10 cellular contexts compared by ENCODE assay signal in the genomic region with DNA sequence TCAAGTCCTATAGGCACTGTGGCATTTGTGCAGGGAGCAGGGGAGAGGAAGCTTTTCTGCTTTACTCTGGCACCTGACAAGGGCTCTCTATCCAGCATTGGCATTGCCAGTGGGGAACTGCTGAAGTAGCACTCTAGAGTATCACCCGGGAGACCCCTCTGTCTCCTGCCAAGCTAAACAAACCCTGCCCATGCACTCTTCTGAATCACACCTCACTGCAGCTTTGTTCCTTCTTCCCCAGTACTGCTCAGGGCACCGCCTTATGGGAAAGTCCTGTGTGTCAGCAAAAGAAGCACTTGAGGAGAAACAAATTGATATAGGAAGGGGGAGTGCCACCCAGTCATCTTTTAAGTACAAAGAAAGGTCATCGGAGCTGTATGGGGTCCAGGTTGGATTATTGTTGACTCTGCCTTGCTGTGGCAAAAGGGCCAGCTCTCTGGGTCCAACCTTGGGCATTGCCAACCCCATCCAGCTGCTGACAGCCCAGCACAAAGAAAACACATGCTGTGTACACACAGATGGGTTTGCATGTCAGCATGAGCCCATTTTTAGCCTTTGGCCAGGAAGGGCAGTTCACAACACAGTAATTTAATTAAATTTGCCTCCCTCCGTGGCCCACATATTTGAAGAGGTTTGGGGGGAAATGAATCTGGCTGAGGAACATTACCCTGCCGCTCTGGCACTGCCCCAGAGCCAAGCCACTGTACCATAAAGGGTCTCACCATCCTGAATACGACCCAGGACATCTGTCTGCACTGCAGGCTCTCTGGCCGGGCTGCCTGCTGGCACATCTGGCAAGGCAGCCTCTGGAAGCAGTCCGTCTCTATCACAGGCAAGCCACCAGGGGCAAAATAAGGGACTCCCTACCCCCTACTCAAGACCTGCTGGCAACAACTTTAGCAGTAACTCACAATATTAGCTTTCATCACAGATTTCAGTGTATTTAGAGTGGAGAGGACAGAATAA. TPM values are rescaled to one million over a fixed set of nuclear protein-coding genes. Genes with fewer than 3 reads are reported as not detected.
DNase-seq lines count a peak whose midpoint lies in the region; ATAC-seq, FAIRE-seq and TF ChIP-seq lines count a peak whose summit lies in the region.
"Had no signal": no experiment of that assay in that cellular context is flagged by ENCODE, and none has a peak within 500 bp of the region (broad histone marks: within the 10 kb centered on the region; RNA-seq: fewer than 3 reads in every experiment).

No MANE protein-coding gene starts in this region.

- no peak overlapping the region for H3K56ac ChIP-seq in IMR-90 (ENCODE audit: extremely low read depth, insufficient read depth, low read length)

- CTCF ChIA-PET in IMR-90 (lab: Yijun Ruan, JAX) (no interaction called here), endothelial cell of umbilical vein (lab: Charles Lee) (interaction anchor here (0.7 to 1.2 kb wide), 4 partner anchors 9 to 76 kb away, joined by 3 to 6 read pairs (median 4); a partner anchor contains a TSS)

- DNase-seq in IMR-90 (peak; percentile 51), NCI-H345 treated with DMSO at 0.1 percent for 48 hours (lab: John Stamatoyannopoulos, UW; ENCODE audit: unreplicated experiment) (peak; percentile 74), endothelial cell of umbilical vein (ENCODE audit: low read depth, low spot score) (peak; percentile 82), neuronal stem cell (ENCODE audit: low spot score) (no peak), pons (ENCODE audit: low spot score) (no peak), osteoblast (ENCODE audit: insufficient read length, low spot score, missing footprints) (no peak)
- DNase-seq: activated CD8-positive, alpha-beta memory T cell treated with anti-CD3 and anti-CD28 coated beads for 24 hours had no signal

- intact Hi-C loops in IMR-90 (cut with micrococcal nuclease) (no loop called here), endothelial cell of umbilical vein (cut with micrococcal nuclease) (no loop called here)

- H3K36me3 ChIP-seq in IMR-90 (ENCODE audit: control insufficient read depth, insufficient read depth, low read length) (peaks cover 5% of the 10 kb centered on the region), endothelial cell of umbilical vein (ENCODE audit: control insufficient read depth in 2 of 2, extremely low read depth in 1 of 2, insufficient read depth in 2 of 2, low read length in 2 of 2) (peaks cover 0 to 2% of the 10 kb centered on the region in 2 experiments), neuronal stem cell (replicated peaks in 1 of 2; ENCODE audit: control insufficient read depth in 2 of 2, insufficient read depth in 2 of 2, low read length in 2 of 2) (peaks cover 9 to 84% of the 10 kb centered on the region in 2 donors), osteoblast (ENCODE audit: insufficient read depth, low read length) (no peaks in the 10 kb centered on the region)

- no peak for ATAC-seq in IMR-90 (ENCODE audit: low read depth)
- ATAC-seq in HG03521 (IDR thresholded peaks at IDR 0.05; ENCODE audit: unreplicated experiment): no peak
- ATAC-seq in GM19328 (IDR thresholded peaks at IDR 0.05; ENCODE audit: unreplicated experiment): no peak

- H3K79me2 ChIP-seq in endothelial cell of umbilical vein (ENCODE audit: control insufficient read depth, insufficient read depth, low read length) (no peaks in the 10 kb centered on the region), osteoblast (ENCODE audit: insufficient read depth, low read length) (no peaks in the 10 kb centered on the region)

- H3K27ac ChIP-seq in IMR-90 (ENCODE audit: insufficient read depth, low read length): no peak overlapping the region
- no peak overlapping the region for H3K27ac ChIP-seq in endothelial cell of umbilical vein (ENCODE audit: insufficient read depth, low read depth, low read length)
- H3K27ac ChIP-seq in neuronal stem cell (replicated peaks; ENCODE audit: low read length): peak overlapping the region; percentile 80
- H3K27ac ChIP-seq in osteoblast (ENCODE audit: low read depth, low read length): no peak overlapping the region
- H3K27ac ChIP-seq: SK-N-MC had no signal

- H3K9me3 ChIP-seq in IMR-90 (ENCODE audit: control insufficient read depth, insufficient read depth, low read length) (no peaks in the 10 kb centered on the region), endothelial cell of umbilical vein (replicated peaks; ENCODE audit: control insufficient read depth, insufficient read depth, low read length) (no peaks in the 10 kb centered on the region), neuronal stem cell (replicated peaks in 1 of 2; ENCODE audit: control insufficient read depth in 2 of 2, insufficient read depth in 1 of 2, low read depth in 1 of 2, low read length in 2 of 2) (no peaks in the 10 kb centered on the region), osteoblast (ENCODE audit: low read depth, low read length) (no peaks in the 10 kb centered on the region)

- no peak overlapping the region for H2BK20ac ChIP-seq in IMR-90 (ENCODE audit: low read depth, low read length)

- H2BK120ac ChIP-seq in IMR-90 (ENCODE audit: low read depth, low read length) (no peak overlapping the region), neuronal stem cell (ENCODE audit: low read depth, low read length) (no peak overlapping the region)

- no peak overlapping the region for H3K18ac ChIP-seq in IMR-90 (ENCODE audit: low read depth, low read length)
- H3K18ac ChIP-seq in neuronal stem cell (ENCODE audit: low read length): peak overlapping the region; percentile 32

- no peak overlapping the region for H2BK5ac ChIP-seq in IMR-90 (ENCODE audit: low read depth, low read length, poor library complexity, severe bottlenecking)
- no peak overlapping the region for H2BK5ac ChIP-seq in neuronal stem cell (ENCODE audit: low read length)

- H3K23ac ChIP-seq in IMR-90 (ENCODE audit: low read depth, low read length): no peak overlapping the region
- no peak overlapping the region for H3K23ac ChIP-seq in neuronal stem cell (ENCODE audit: low read depth, low read length, poor library complexity)

- BruUV-seq in IMR-90 (replicated peaks; lab: Mats Ljungman, UMichigan): no TSS peak
- no TSS peak for BruUV-seq in endothelial cell of umbilical vein (replicated peaks; lab: Mats Ljungman, UMichigan)

- H2BK15ac ChIP-seq in IMR-90 (ENCODE audit: low read depth, low read length) (no peak overlapping the region), neuronal stem cell (ENCODE audit: low read length) (no peak overlapping the region)

- peak; percentile 85 for FAIRE-seq in endothelial cell of umbilical vein (lab: Jason Lieb, UNC)

- no CpG with 5 or more reads among the region's 8 CpGs for WGBS in IMR-90 (ENCODE audit: extremely low coverage in 2 of 2, insufficient read length in 1 of 2), 2 experiments
- WGBS in neuronal stem cell (ENCODE audit: extremely low coverage in 2 of 2, insufficient read length in 2 of 2, insufficient replicate concordance in 1 of 2), 2 donors: no CpG with 5 or more reads among the region's 8 CpGs

- POLR2A ChIA-PET in IMR-90 (lab: Charles Lee; ENCODE audit: unreplicated experiment): interaction anchor here (0.6 kb wide), 1 partner anchor 194 kb away, joined by 10 read pairs; no protein-coding TSS in a partner anchor
- POLR2A ChIA-PET in endothelial cell of umbilical vein (lab: Charles Lee): interaction anchor here (0.7 kb wide), 1 partner anchor 145 kb away, joined by 3 read pairs; no protein-coding TSS in a partner anchor

- no peak overlapping the region for H4K8ac ChIP-seq in IMR-90 (ENCODE audit: low read depth in 2 of 2, low read length in 2 of 2)
- no peak overlapping the region for H4K8ac ChIP-seq in neuronal stem cell (ENCODE audit: low read depth, low read length)

- H2AFZ ChIP-seq in IMR-90 (replicated peaks; ENCODE audit: low read length, poor library complexity): no peak overlapping the region
- no peak overlapping the region for H2AFZ ChIP-seq in endothelial cell of umbilical vein (ENCODE audit: low read depth, low read length)
- no peak overlapping the region for H2AFZ ChIP-seq in neuronal stem cell (ENCODE audit: low read length)
- no peak overlapping the region for H2AFZ ChIP-seq in osteoblast (ENCODE audit: low read length)

- H3K4ac ChIP-seq in IMR-90 (ENCODE audit: low read depth, low read length): no peak overlapping the region
- H3K4ac ChIP-seq in neuronal stem cell (ENCODE audit: low read length): no peak overlapping the region

- H2BK12ac ChIP-seq in neuronal stem cell (ENCODE audit: low read length): no peak overlapping the region

- H3K14ac ChIP-seq in IMR-90 (replicated peaks; ENCODE audit: low read depth, low read length) (no peak overlapping the region), neuronal stem cell (ENCODE audit: low read length) (no peak overlapping the region)

- in situ Hi-C loops in IMR-90 (cut with MboI; ENCODE audit: low sequenced_read_pairs): no loop called here

- H3K4me3 ChIP-seq in IMR-90 (ENCODE audit: insufficient read depth, low read depth, low read length) (no peak overlapping the region), endothelial cell of umbilical vein (replicated peaks in 1 of 3; ENCODE audit: insufficient read depth in 1 of 3, low read depth in 1 of 3, low read length in 3 of 3) (no peak overlapping the region), neuronal stem cell (ENCODE audit: low read length in 2 of 2) (no peak overlapping the region), osteoblast (ENCODE audit: insufficient read depth, low read length) (no peak overlapping the region)
- H3K4me3 ChIP-seq: SK-N-MC had no signal

- H3K79me1 ChIP-seq in IMR-90 (ENCODE audit: low read depth in 1 of 2, low read length in 2 of 2) (peaks cover 19 to 75% of the 10 kb centered on the region in 2 experiments; a peak in 3 of 4 replicates), neuronal stem cell (ENCODE audit: low read depth, low read length) (peaks cover 4% of the 10 kb centered on the region)

- TF ChIP-seq POLR2A in IMR-90 (IDR thresholded peaks at IDR 0.05; ENCODE audit: low read depth, low read length) (no peak), endothelial cell of umbilical vein (IDR thresholded peaks at IDR 0.05; ENCODE audit: low read depth, low read length) (no peak)

- peaks cover 33% of the 10 kb centered on the region for H4K20me1 ChIP-seq in IMR-90 (ENCODE audit: insufficient read depth, low read length)
- H4K20me1 ChIP-seq in endothelial cell of umbilical vein (replicated peaks; ENCODE audit: control insufficient read depth, extremely low read depth, insufficient read depth, low read length): no peaks in the 10 kb centered on the region
- peaks cover 34% of the 10 kb centered on the region for H4K20me1 ChIP-seq in osteoblast (ENCODE audit: insufficient read depth, low read length)

- H4K91ac ChIP-seq in IMR-90 (ENCODE audit: insufficient read depth, low read depth, low read length): no peak overlapping the region
- no peak overlapping the region for H4K91ac ChIP-seq in neuronal stem cell (ENCODE audit: low read depth, low read length, poor library complexity)

- H4K5ac ChIP-seq in IMR-90 (ENCODE audit: low read depth, low read length): no peak overlapping the region

- no peaks in the 10 kb centered on the region for H3K27me3 ChIP-seq in IMR-90 (ENCODE audit: control insufficient read depth, insufficient read depth, low read length)
- H3K27me3 ChIP-seq in endothelial cell of umbilical vein (ENCODE audit: control insufficient read depth in 2 of 2, insufficient read depth in 2 of 2, low read length in 2 of 2): no peaks in the 10 kb centered on the region
- H3K27me3 ChIP-seq in neuronal stem cell (ENCODE audit: control insufficient read depth in 3 of 3, insufficient read depth in 3 of 3, low read depth in 1 of 3, low read length in 3 of 3): no peaks in the 10 kb centered on the region
- H3K27me3 ChIP-seq in osteoblast (ENCODE audit: insufficient read depth, low read length): no peaks in the 10 kb centered on the region

- no peak overlapping the region for H3K4me2 ChIP-seq in IMR-90 (ENCODE audit: low read depth, low read length)
- H3K4me2 ChIP-seq in endothelial cell of umbilical vein (ENCODE audit: insufficient read depth, low read length): no peak overlapping the region
- no peak overlapping the region for H3K4me2 ChIP-seq in neuronal stem cell (ENCODE audit: insufficient read depth, low read length, poor library complexity, severe bottlenecking)
- no peak overlapping the region for H3K4me2 ChIP-seq in osteoblast (ENCODE audit: insufficient read depth, low read length)

- TF ChIP-seq CTCF in IMR-90 (conservative IDR thresholded peaks at IDR 0.05; ENCODE audit: low read depth, low read length) (no peak), endothelial cell of umbilical vein (IDR thresholded peaks at IDR 0.05; ENCODE audit: extremely low read depth in 1 of 2, insufficient read depth in 1 of 2, low read depth in 1 of 2, low read length in 2 of 2) (no peak), osteoblast (IDR thresholded peaks at IDR 0.05; ENCODE audit: extremely low read depth, low read depth, low read length) (no peak)

- H3K9me1 ChIP-seq in IMR-90 (ENCODE audit: insufficient read depth, low read length) (peaks cover 24% of the 10 kb centered on the region), endothelial cell of umbilical vein (replicated peaks; ENCODE audit: control insufficient read depth, extremely low read depth, insufficient read depth, low read length) (no peaks in the 10 kb centered on the region)

- no peak overlapping the region for H2AK5ac ChIP-seq in IMR-90 (ENCODE audit: low read depth, low read length)
- no peak overlapping the region for H2AK5ac ChIP-seq in neuronal stem cell (ENCODE audit: low read depth, low read length)

- H2AK9ac ChIP-seq in IMR-90 (replicated peaks; ENCODE audit: low read depth, low read length, poor library complexity): no peak overlapping the region

- TF ChIP-seq RAD21 in IMR-90 (IDR thresholded peaks at IDR 0.05; ENCODE audit: low read length): no peak

- H3K4me1 ChIP-seq in IMR-90 (ENCODE audit: control insufficient read depth, insufficient read depth, low read length) (peaks cover 11% of the 10 kb centered on the region), endothelial cell of umbilical vein (ENCODE audit: control insufficient read depth, extremely low read depth, insufficient read depth, low read length) (peaks cover 8% of the 10 kb centered on the region), neuronal stem cell (ENCODE audit: control insufficient read depth in 2 of 2, insufficient read depth in 1 of 2, low read depth in 1 of 2, low read length in 2 of 2) (peaks cover 8 to 38% of the 10 kb centered on the region in 2 donors), osteoblast (ENCODE audit: insufficient read depth, low read length) (peaks cover 16% of the 10 kb centered on the region)

- dilution Hi-C loops in IMR-90 (cut with HindIII; ENCODE audit: low sequenced_read_pairs, unreplicated experiment) (no loop called here), endothelial cell of umbilical vein (cut with MboI; ENCODE audit: extremely low pct_ligation_motif_present, low sequenced_read_pairs) (no loop called here)

- H3K9ac ChIP-seq in IMR-90 (ENCODE audit: low read depth, low read length) (no peak overlapping the region), endothelial cell of umbilical vein (replicated peaks; ENCODE audit: extremely low read depth, insufficient read depth, low read length) (no peak overlapping the region), neuronal stem cell (ENCODE audit: low read depth, low read length, poor library complexity) (no peak overlapping the region)

RNA-seq across cellular contexts. Expression of a gene that starts 13.1 kb away (rescaled TPM):
- total RNA-seq in IMR-90 (2012; rRNA removed): 0.54 and 0.56 TPM in 2 replicates
- polyA plus RNA-seq in IMR-90 (2012; rRNA removed): 0.55 and 0.69 TPM in 2 replicates
- polyA plus RNA-seq in IMR-90 (2012; cell fraction: cytosol; rRNA removed): 0.27 and 0.43 TPM in 2 replicates
- polyA plus RNA-seq in IMR-90 (2012; cell fraction: nucleus; rRNA removed; ENCODE audit: low replicate concordance): 1.1 and 1.9 TPM in 2 replicates
- 3.8 and 7.1 TPM in 2 replicates for total RNA-seq in endothelial cell of umbilical vein
- 4.2 and 5.1 TPM in 2 replicates for polyA plus RNA-seq in endothelial cell of umbilical vein
- polyA plus RNA-seq in endothelial cell of umbilical vein (2011; cell fraction: cytosol; rRNA removed): 2.9 and 3.0 TPM in 2 replicates
- 1.9 and 2.6 TPM in 2 replicates for polyA plus RNA-seq in endothelial cell of umbilical vein (2011; cell fraction: nucleus; rRNA removed)
- polyA plus RNA-seq in endothelial cell of umbilical vein (2012): 0.50 and 0.70 TPM in 2 replicates
- polyA minus RNA-seq in endothelial cell of umbilical vein: 5.0 and 5.1 TPM in 2 replicates
- not detected for polyA minus RNA-seq in endothelial cell of umbilical vein (2011; cell fraction: cytosol; rRNA and poly(A)+ RNA removed)
- polyA minus RNA-seq in endothelial cell of umbilical vein (2011; cell fraction: nucleus; rRNA and poly(A)+ RNA removed): 2.7 and 4.1 TPM in 2 replicates
- polyA plus RNA-seq in neuronal stem cell (2013, experiment 1 of 2): 50.0 TPM
- polyA plus RNA-seq in neuronal stem cell (2013, experiment 2 of 2): 47.3 TPM
- 0.29 and 0.72 TPM in 2 replicates for total RNA-seq in osteoblast

Comparison
In these comparisons a context has a peak if more than half of its experiments do, and no peak if none do; other contexts are left out.
1. DNase-seq: peak in IMR-90 (single experiment), NCI-H345 treated with DMSO at 0.1 percent for 48 hours (single experiment) and endothelial cell of umbilical vein (single experiment); none in neuronal stem cell (single experiment), pons (single experiment) and osteoblast (single experiment).